16 cellular contexts compared by ENCODE assay signal in the genomic region with DNA sequence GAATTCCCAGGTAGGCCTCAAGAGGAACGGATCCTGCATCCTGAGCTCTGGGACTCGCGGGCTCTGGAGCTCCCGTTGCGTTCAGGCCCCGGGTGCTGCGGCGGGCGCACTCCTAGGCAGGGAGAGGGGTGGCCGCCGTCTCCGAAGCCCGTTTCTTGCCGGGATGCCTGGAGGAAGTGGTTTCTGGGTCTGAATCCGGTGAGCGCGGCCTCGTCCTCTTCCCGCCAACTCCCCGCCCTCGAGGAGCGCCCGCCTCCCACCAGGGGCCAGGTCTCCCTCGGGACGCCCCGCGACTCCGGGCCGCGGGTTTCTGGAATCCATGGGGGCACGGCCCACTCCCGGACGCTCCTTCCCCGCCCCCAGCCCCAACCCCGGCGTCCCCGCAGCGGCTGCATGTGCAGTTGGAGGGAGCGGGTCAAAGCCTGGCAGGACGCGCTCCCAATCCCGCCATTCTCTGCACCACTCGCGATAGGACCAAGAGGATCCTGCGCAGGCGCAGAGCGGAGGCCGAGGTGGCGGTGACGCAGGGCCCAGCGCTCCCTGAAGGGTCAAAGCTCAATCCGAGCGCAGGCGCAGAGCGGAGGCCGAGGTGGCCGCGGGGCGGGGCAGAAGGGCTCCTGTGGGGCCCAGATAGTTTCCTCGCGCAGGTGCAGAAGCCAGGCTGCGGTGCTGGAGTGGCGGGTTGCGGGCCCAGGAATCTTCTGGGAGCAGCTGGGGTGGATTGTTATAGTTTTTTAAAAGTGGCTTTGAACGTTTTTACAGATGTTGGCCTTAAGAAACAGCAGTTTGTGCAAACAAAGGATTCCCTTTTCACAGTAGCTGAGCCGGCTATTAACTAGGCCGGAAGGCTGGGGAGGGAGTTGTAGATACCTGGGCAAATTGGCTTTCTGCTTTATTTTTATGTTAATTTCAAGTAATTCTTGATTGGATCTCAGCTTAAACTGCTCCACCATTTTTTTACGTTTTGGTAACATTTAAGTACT.
DNase-seq lines count a peak whose midpoint lies in the region; FAIRE-seq lines count a peak whose summit lies in the region.
"Had no signal": no experiment of that assay in that cellular context is flagged by ENCODE, and none has a peak within 500 bp of the region (broad histone marks: within the 10 kb centered on the region; RNA-seq: fewer than 3 reads in every experiment).

No MANE protein-coding gene starts in this region.

- no peak for FAIRE-seq in urothelium cell line (lab: Jason Lieb, UNC)
- FAIRE-seq: colon had no signal

- H3K27ac ChIP-seq in skeletal muscle tissue (ENCODE audit: low read depth, low read length), result no peak overlapping the region
- H3K27ac ChIP-seq: C4-2B, neutrophil, VCaP had no signal

- DNase-seq in NCI-H2171 treated with DMSO at 0.1 percent for 48 hours (lab: John Stamatoyannopoulos, UW) (peak; percentile 28), astrocyte of the hippocampus (ENCODE audit: low read depth, low spot score) (peak; percentile 4), kidney tubule cell (ENCODE audit: low spot score) (peak; percentile 40), AG08396 (ENCODE audit: low spot score) (no peak), urothelium cell line (ENCODE audit: low spot score) (no peak), NCI-H510A treated with DMSO at 0.1 percent for 48 hours (lab: John Stamatoyannopoulos, UW) (no peak)
- DNase-seq: activated naive CD8-positive, alpha-beta T cell treated with anti-CD3 and anti-CD28 coated beads for 36 hours; HCEC 1CT; NCI-H1417; stimulated activated CD4-positive, alpha-beta T cell treated with anti-CD3 and anti-CD28 coated beads, Interleukin-2, amount 100 ng/mL, for 24 hours; stimulated activated naive CD4-positive, alpha-beta T cell treated with Interleukin-2 at 50 U/mL for 16 hours had no signal

- H3K9me3 ChIP-seq in skeletal muscle tissue (ENCODE audit: control insufficient read depth in 3 of 3, low read length in 3 of 3), result no peaks in the 10 kb centered on the region
- H3K9me3 ChIP-seq: neutrophil had no signal

- no peaks in the 10 kb centered on the region for H3K4me1 ChIP-seq in skeletal muscle tissue (ENCODE audit: control insufficient read depth in 3 of 3, insufficient read depth in 3 of 3, low read length in 3 of 3)

- H3K4me3 ChIP-seq in skeletal muscle tissue (ENCODE audit: low read length in 3 of 3), result peak overlapping the region in 2 of 3 donors; percentile 13 to 32

- H3K9ac ChIP-seq in skeletal muscle tissue (ENCODE audit: low read depth in 1 of 3, low read length in 3 of 3), result no peak overlapping the region

- no peaks in the 10 kb centered on the region for H3K27me3 ChIP-seq in skeletal muscle tissue (ENCODE audit: control insufficient read depth in 3 of 3, insufficient read depth in 3 of 3, low read length in 3 of 3)

- no peaks in the 10 kb centered on the region for H3K36me3 ChIP-seq in skeletal muscle tissue (ENCODE audit: control insufficient read depth in 3 of 3, insufficient read depth in 3 of 3, low read length in 3 of 3)
- H3K36me3 ChIP-seq: neutrophil had no signal

Comparison
In these comparisons a context has a peak if more than half of its experiments do, and no peak if none do; other contexts are left out.
1. DNase-seq: peak in NCI-H2171 treated with DMSO at 0.1 percent for 48 hours (single experiment), astrocyte of the hippocampus (single experiment) and kidney tubule cell (single experiment); none in AG08396 (single experiment), urothelium cell line (single experiment) and NCI-H510A treated with DMSO at 0.1 percent for 48 hours (single experiment).